In the genomic region with DNA sequence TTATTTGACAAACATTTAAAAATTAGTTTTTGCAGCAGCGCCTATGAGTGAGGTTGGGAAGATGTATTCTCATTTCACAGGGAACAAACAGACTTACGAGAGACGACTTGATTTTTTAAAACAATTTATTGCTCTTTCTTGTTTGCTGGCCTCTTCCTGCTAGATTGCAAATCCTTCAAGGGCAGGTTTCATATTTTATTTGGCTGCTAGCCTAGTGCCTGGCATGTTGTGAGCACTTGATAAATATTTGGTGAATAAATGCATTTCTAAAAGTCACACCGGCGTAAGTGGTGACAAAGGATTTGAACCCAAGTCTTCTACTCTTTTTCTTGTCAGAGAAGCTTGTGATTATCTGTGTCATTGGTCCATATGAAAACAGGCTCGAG, we compare ENCODE assay signal across 12 cellular contexts. TPM values are rescaled to one million over a fixed set of nuclear protein-coding genes. Genes with fewer than 3 reads are reported as not detected.
DNase-seq lines count a peak whose midpoint lies in the region; ATAC-seq and TF ChIP-seq lines count a peak whose summit lies in the region.
"Had no signal": no experiment of that assay in that cellular context is flagged by ENCODE, and none has a peak within 500 bp of the region (broad histone marks: within the 10 kb centered on the region; RNA-seq: fewer than 3 reads in every experiment).

No MANE protein-coding gene starts in this region.

- no peak for TF ChIP-seq CTCF in chondrocyte (IDR thresholded peaks at IDR 0.05)

- H3K4me3 ChIP-seq in muscle layer of colon (ENCODE audit: low read depth in 1 of 2, low read length in 2 of 2) = peak overlapping the region in 1 of 2 donors; percentile 97

- H3K27me3 ChIP-seq in muscle layer of colon (ENCODE audit: control insufficient read depth in 1 of 2, insufficient read depth in 2 of 2, low read length in 2 of 2) = no peaks in the 10 kb centered on the region

- no peaks in the 10 kb centered on the region for H3K9me3 ChIP-seq in muscle layer of colon (ENCODE audit: low read length)

- no peaks in the 10 kb centered on the region for H3K27me3 Mint-ChIP-seq in stimulated activated naive CD8-positive, alpha-beta T cell treated with anti-CD3 and anti-CD28 coated beads, Interleukin-15, Interleukin-2, amounts not matched to agents 100 ng/mL and 50 ng/mL, for 24 hours
- no peaks in the 10 kb centered on the region for H3K27me3 Mint-ChIP-seq in chondrocyte (ENCODE audit: low read depth)

- peak overlapping the region; percentile 66 for H3K27ac Mint-ChIP-seq in stimulated activated naive CD8-positive, alpha-beta T cell treated with anti-CD3 and anti-CD28 coated beads, Interleukin-15, Interleukin-2, amounts not matched to agents 100 ng/mL and 50 ng/mL, for 24 hours
- H3K27ac Mint-ChIP-seq in chondrocyte (ENCODE audit: unreplicated experiment) = peak overlapping the region; percentile 99

- no peak for DNase-seq in stimulated activated naive CD8-positive, alpha-beta T cell treated with anti-CD3 and anti-CD28 coated beads, Interleukin-15, Interleukin-2, amounts not matched to agents 100 U/mL and 50 U/mL, for 24 hours
- DNase-seq in chondrocyte (ENCODE audit: low spot score) (no peak), middle frontal gyrus (ENCODE audit: extremely low spot score, low spot score) (no peak), NCI-H187 (lab: John Stamatoyannopoulos, UW) (no peak)
- DNase-seq: activated CD8-positive, alpha-beta memory T cell treated with anti-CD3 and anti-CD28 coated beads for 24 hours; DMS79 treated with DMSO at 0.1 percent for 48 hours; GOT3; NCI-H1694 had no signal

- no peaks in the 10 kb centered on the region for H3K36me3 ChIP-seq in muscle layer of colon (ENCODE audit: insufficient read depth, low read length)

- H3K36me3 Mint-ChIP-seq in stimulated activated naive CD8-positive, alpha-beta T cell treated with anti-CD3 and anti-CD28 coated beads, Interleukin-15, Interleukin-2, amounts not matched to agents 100 ng/mL and 50 ng/mL, for 24 hours (ENCODE audit: low read depth) = peaks cover 4% of the 10 kb centered on the region
- no peaks in the 10 kb centered on the region for H3K36me3 Mint-ChIP-seq in chondrocyte (ENCODE audit: low read depth)

- peaks cover 46% of the 10 kb centered on the region for H3K4me1 Mint-ChIP-seq in stimulated activated naive CD8-positive, alpha-beta T cell treated with anti-CD3 and anti-CD28 coated beads, Interleukin-15, Interleukin-2, amounts not matched to agents 100 ng/mL and 50 ng/mL, for 24 hours (ENCODE audit: low read depth)
- peaks cover 10% of the 10 kb centered on the region for H3K4me1 Mint-ChIP-seq in chondrocyte (ENCODE audit: low read depth)

- no peaks in the 10 kb centered on the region for H3K9me3 Mint-ChIP-seq in stimulated activated naive CD8-positive, alpha-beta T cell treated with anti-CD3 and anti-CD28 coated beads, Interleukin-15, Interleukin-2, amounts not matched to agents 100 ng/mL and 50 ng/mL, for 24 hours
- no peaks in the 10 kb centered on the region for H3K9me3 Mint-ChIP-seq in chondrocyte (ENCODE audit: low read depth)

- no peak for ATAC-seq in stimulated activated naive CD8-positive, alpha-beta T cell treated with anti-CD3 and anti-CD28 coated beads, Interleukin-15, Interleukin-2, amounts not matched to agents 100 U/mL and 50 U/mL, for 24 hours
- no peak for ATAC-seq in GM18520 (IDR thresholded peaks at IDR 0.05; ENCODE audit: unreplicated experiment)
- ATAC-seq in HG03159 (IDR thresholded peaks at IDR 0.05; ENCODE audit: unreplicated experiment) = no peak

- peak overlapping the region; percentile 90 for H3K9ac ChIP-seq in muscle layer of colon (ENCODE audit: low read length)

- no peak overlapping the region for H3K27ac ChIP-seq in muscle layer of colon (ENCODE audit: low read depth, low read length)

- peak overlapping the region; percentile 92 for H3K4me3 Mint-ChIP-seq in stimulated activated naive CD8-positive, alpha-beta T cell treated with anti-CD3 and anti-CD28 coated beads, Interleukin-15, Interleukin-2, amounts not matched to agents 100 ng/mL and 50 ng/mL, for 24 hours
- peak overlapping the region; percentile 91 for H3K4me3 Mint-ChIP-seq in chondrocyte (ENCODE audit: unreplicated experiment)

- H3K4me1 ChIP-seq in muscle layer of colon (ENCODE audit: insufficient read depth, low read length) = peaks cover 11% of the 10 kb centered on the region

RNA-seq across cellular contexts. Expression of gene WWP2, which starts 1.4 kb away (rescaled TPM):
- total RNA-seq in chondrocyte = 37.9 to 41.2 TPM (median 39.9 TPM) in 3 replicates

RNA-seq across cellular contexts. Expression of gene NOB1, which starts 8.8 kb away (rescaled TPM):
- 23.9 to 25.7 TPM (median 25.3 TPM) in 3 replicates for total RNA-seq in chondrocyte

RNA-seq across cellular contexts. Expression of gene NQO1, which starts 37.2 kb away (rescaled TPM):
- 64.3 to 345 TPM (median 68.8 TPM) in 3 replicates for total RNA-seq in chondrocyte
